10 cellular contexts compared by ENCODE assay signal in genomic region chr11:61577383-61578118, GRCh38. TPM values are rescaled to one million over a fixed set of nuclear protein-coding genes. Genes with fewer than 3 reads are reported as not detected.
DNase-seq lines count a peak whose midpoint lies in the region; ATAC-seq and TF ChIP-seq lines count a peak whose summit lies in the region.
"Had no signal": no experiment of that assay in that cellular context is flagged by ENCODE, and none has a peak within 500 bp of the region (broad histone marks: within the 10 kb centered on the region; RNA-seq: fewer than 3 reads in every experiment).

No MANE protein-coding gene starts in this region.

- TF ChIP-seq CTCF in prostate gland (IDR thresholded peaks at IDR 0.05), result peak in 3 of 4 experiments; percentile 15 to 40 (median 28)
- TF ChIP-seq CTCF in Calu3 (IDR thresholded peaks at IDR 0.05; ENCODE audit: unreplicated experiment), result no peak

- ATAC-seq in Right ventricle myocardium superior (ENCODE audit: poor library complexity), result peak; percentile 44
- no peak for ATAC-seq in GM18498 (IDR thresholded peaks at IDR 0.05; ENCODE audit: unreplicated experiment)
- ATAC-seq: upper lobe of right lung had no signal

- no peak overlapping the region for H3K4me3 Mint-ChIP-seq in Calu3 (ENCODE audit: low read depth, unreplicated experiment)

- no peaks in the 10 kb centered on the region for H3K9me3 ChIP-seq in prostate gland
- H3K9me3 ChIP-seq: upper lobe of right lung had no signal

- H3K27ac ChIP-seq in prostate gland, result peak overlapping the region; percentile 91 to 95
- H3K27ac ChIP-seq: coronary artery, upper lobe of right lung had no signal

- H3K27me3 ChIP-seq in prostate gland (replicated peaks; ENCODE audit: insufficient read depth), result no peaks in the 10 kb centered on the region

- H3K4me3 ChIP-seq in prostate gland, result peak overlapping the region in 1 of 2 donors; percentile 10
- H3K4me3 ChIP-seq: coronary artery, upper lobe of right lung had no signal

- H3K27ac Mint-ChIP-seq in Calu3 (ENCODE audit: unreplicated experiment), result no peak overlapping the region

- H3K4me1 Mint-ChIP-seq in Calu3 (ENCODE audit: low read depth, unreplicated experiment), result peaks cover 10% of the 10 kb centered on the region

- peaks cover 11% of the 10 kb centered on the region for H3K4me1 ChIP-seq in prostate gland (replicated peaks)

- peak; percentile 32 for DNase-seq in NCI-H146 (lab: John Stamatoyannopoulos, UW)
- no peak for DNase-seq in NCI-H146 treated with DMSO at 0.1 percent for 48 hours (lab: John Stamatoyannopoulos, UW; ENCODE audit: unreplicated experiment)
- DNase-seq in Right ventricle myocardium superior, result no peak
- no peak for DNase-seq in prostate gland (ENCODE audit: low spot score)
- no peak for DNase-seq in Calu3
- DNase-seq in SKM-1 treated with dmso at 0.1 percent for 144 hours (lab: John Stamatoyannopoulos, UW; ENCODE audit: unreplicated experiment), result no peak
- DNase-seq: upper lobe of right lung had no signal

- WGBS in prostate gland, result 74% methylated on average over 7 of the region's 7 CpGs

- peaks cover 26% of the 10 kb centered on the region for H3K36me3 Mint-ChIP-seq in Calu3 (ENCODE audit: insufficient read depth, unreplicated experiment)

- no peaks in the 10 kb centered on the region for H3K36me3 ChIP-seq in prostate gland
- H3K36me3 ChIP-seq: upper lobe of right lung had no signal

- intact Hi-C loops in Right ventricle myocardium superior (cut with DNase I) (loop anchor here (2.0 to 10.0 kb wide), 3 partner anchors 45 to 131 kb away; no protein-coding TSS in a partner anchor), prostate gland (cut with DNase I) (no loop called here), Calu3 (cut with micrococcal nuclease; ENCODE audit: unreplicated experiment) (no loop called here)

- H3K9me3 Mint-ChIP-seq in Calu3 (ENCODE audit: low read depth, unreplicated experiment), result no peaks in the 10 kb centered on the region

- no TSS peak for BruUV-seq in Calu3 (replicated peaks; lab: Mats Ljungman, UMichigan)

- no peak for TF ChIP-seq POLR2A in prostate gland (IDR thresholded peaks at IDR 0.05)

- peaks cover 74% of the 10 kb centered on the region for H3K27me3 Mint-ChIP-seq in Calu3 (ENCODE audit: unreplicated experiment)

- CTCF ChIA-PET in Calu3 (lab: Charles Lee), result interaction anchor here (1.3 kb wide), 1 partner anchor 11 kb away, joined by 5 read pairs; no protein-coding TSS in a partner anchor

TF ChIP-seq in PFSK-1, 5 proteins besides CTCF, POLR2A, EP300 and RAD21:
- TF ChIP-seq POLR2AphosphoS5 (IDR thresholded peaks at IDR 0.05; ENCODE audit: low read depth, low read length) (no peak), FOXP2 (optimal IDR thresholded peaks at IDR 0.05; ENCODE audit: borderline replicate concordance, extremely low read depth, extremely low read length, insufficient read depth) (no peak), REST (IDR thresholded peaks at IDR 0.05; ENCODE audit: insufficient read depth in 1 of 2, low read depth in 2 of 2, low read length in 2 of 2) (peak; percentile 55 to 68; a peak in 3 of 4 replicates)

RNA-seq across cellular contexts. Expression of gene SYT7, which starts 3.3 kb away (rescaled TPM):
- 22.1 TPM for polyA plus RNA-seq in PFSK-1 (2012; ENCODE audit: insufficient read length, low read depth)
- total RNA-seq in Right ventricle myocardium superior, result 23.7 TPM
- total RNA-seq in prostate gland, result 100 to 1,000 TPM; 114 to 199 TPM
- total RNA-seq in Calu3 (2022), result 4.4 and 6.3 TPM in 2 replicates
